11 cellular contexts compared by ENCODE assay signal in genomic region chr22:41672780-41673509, GRCh38. TPM values are rescaled to one million over a fixed set of nuclear protein-coding genes. Genes with fewer than 3 reads are reported as not detected.
DNase-seq lines count a peak whose midpoint lies in the region; TF ChIP-seq lines count a peak whose summit lies in the region.
"Had no signal": no experiment of that assay in that cellular context is flagged by ENCODE, and none has a peak within 500 bp of the region (broad histone marks: within the 10 kb centered on the region; RNA-seq: fewer than 3 reads in every experiment).

No MANE protein-coding gene starts in this region.

- no peak overlapping the region for H3K4me3 ChIP-seq in brain microvascular endothelial cell (ENCODE audit: low read depth, low read length)
- H3K4me3 ChIP-seq in liver (ENCODE audit: low read depth in 1 of 3, low read length in 3 of 3) = no peak overlapping the region
- no peak overlapping the region for H3K4me3 ChIP-seq in BE2C (ENCODE audit: low read depth, low read length)

- H3K36me3 ChIP-seq in brain microvascular endothelial cell (replicated peaks) (peaks cover 12% of the 10 kb centered on the region), liver (ENCODE audit: control insufficient read depth in 4 of 4, insufficient read depth in 3 of 4, low read depth in 1 of 4, low read length in 3 of 4) (peaks cover 0 to 28% (median 14%) of the 10 kb centered on the region in 4 donors), BE2C (peaks cover 56% of the 10 kb centered on the region)

- no peaks in the 10 kb centered on the region for H3K9me3 ChIP-seq in liver (ENCODE audit: control insufficient read depth in 4 of 4, low read length in 3 of 4)
- H3K9me3 ChIP-seq in BE2C = no peaks in the 10 kb centered on the region

- H3K27me3 ChIP-seq in brain microvascular endothelial cell (replicated peaks) (no peaks in the 10 kb centered on the region), liver (ENCODE audit: control insufficient read depth in 4 of 4, insufficient read depth in 4 of 4, low read length in 3 of 4) (no peaks in the 10 kb centered on the region), BE2C (no peaks in the 10 kb centered on the region)

- peak; percentile 10 to 57 for TF ChIP-seq RAD21 in liver (IDR thresholded peaks at IDR 0.05)

- CTCF ChIA-PET in HEK293T (lab: Yijun Ruan, JAX) = interaction anchor here (0.6 to 0.9 kb wide), 3 partner anchors 11 to 15 kb away, joined by 3 to 5 read pairs (median 4); no protein-coding TSS in a partner anchor

- POLR2A ChIA-PET in HEK293T (lab: Yijun Ruan, JAX) = interaction anchor here (0.7 to 0.8 kb wide), 2 partner anchors 16 to 127 kb away, joined by 3 read pairs; partner anchors contain the start of genes CCDC134 and SNU13

- peak; percentile 39 for DNase-seq in HEK293T (ENCODE audit: extremely low spot score)
- DNase-seq in brain microvascular endothelial cell = no peak
- DNase-seq in stimulated activated CD4-positive, alpha-beta T cell treated with anti-CD3 and anti-CD28 coated beads, Interleukin-2, amount 100 ng/mL, for 48 hours = no peak
- no peak for DNase-seq in nucleus accumbens (lab: John Stamatoyannopoulos, UW)
- DNase-seq in BE2C = no peak
- DNase-seq in activated CD4-positive, alpha-beta T cell treated with anti-CD3 and anti-CD28 coated beads, Interleukin-2, amount 50 U/mL, for 1 hour = no peak
- DNase-seq: activated naive CD8-positive, alpha-beta T cell treated with anti-CD3 and anti-CD28 coated beads, Interleukin-2, amount 10 ng/mL, durations not matched to agents 7 days and 5 days; stimulated activated CD4-positive, alpha-beta T cell treated with anti-CD3 and anti-CD28 coated beads, Interleukin-4, amount 100 ng/mL, for 4 hours had no signal

- TF ChIP-seq CTCF in C4-2B (conservative IDR thresholded peaks at IDR 0.05) (peak; percentile 66), brain microvascular endothelial cell (IDR thresholded peaks at IDR 0.05; ENCODE audit: low read depth, low read length, missing control alignments) (peak; percentile 59), liver (IDR thresholded peaks at IDR 0.05; ENCODE audit: low read depth, low read length, missing input control) (peak; percentile 45), BE2C (IDR thresholded peaks at IDR 0.05; ENCODE audit: low read depth, low read length) (no peak)

- peak overlapping the region; percentile 26 for H3K27ac ChIP-seq in C4-2B
- no peak overlapping the region for H3K27ac ChIP-seq in brain microvascular endothelial cell
- no peak overlapping the region for H3K27ac ChIP-seq in liver (ENCODE audit: low read depth in 1 of 2, low read length in 2 of 2)

- peaks cover 0 to 2% (median 0%) of the 10 kb centered on the region in 4 donors for H3K4me1 ChIP-seq in liver (ENCODE audit: control insufficient read depth in 4 of 4, insufficient read depth in 4 of 4, low read length in 3 of 4)
- no peaks in the 10 kb centered on the region; the same call in 1 of the 2 replicates for H3K4me1 ChIP-seq in BE2C

- WGBS in liver = 58% methylated on average over 6 of the region's 6 CpGs

- in situ Hi-C loops in brain microvascular endothelial cell (cut with HindIII; ENCODE audit: low pct_ligation_motif_present, low sequenced_read_pairs) = no loop called here

- H3K9ac ChIP-seq in liver (ENCODE audit: low read depth in 1 of 2, low read length in 2 of 2) = no peak overlapping the region

TF ChIP-seq in HEK293T, 16 proteins besides CTCF, POLR2A, EP300 and RAD21:
- TF ChIP-seq BHLHE40 (IDR thresholded peaks at IDR 0.05; ENCODE audit: borderline replicate concordance) (no peak), FOXK2 (IDR thresholded peaks at IDR 0.05) (no peak), PKNOX1 (IDR thresholded peaks at IDR 0.05) (no peak), ZNF384 (IDR thresholded peaks at IDR 0.05) (no peak), TARDBP (IDR thresholded peaks at IDR 0.05) (no peak)
TF ChIP-seq in HEK293T: peak in this region for 0.

TF ChIP-seq in liver, 16 proteins besides CTCF, POLR2A, EP300 and RAD21:
- TF ChIP-seq NR2F2 (IDR thresholded peaks at IDR 0.05) = no peak
- TF ChIP-seq YY1 (IDR thresholded peaks at IDR 0.05) = peak; percentile 55
- TF ChIP-seq EGR1 (IDR thresholded peaks at IDR 0.05; ENCODE audit: low read depth in 2 of 2) = no peak
- TF ChIP-seq FOXA2 (IDR thresholded peaks at IDR 0.05) = peak; percentile 57
- TF ChIP-seq HNF4A (conservative IDR thresholded peaks at IDR 0.05) = peak in 1 of 2 donors; percentile 10
- no peak for TF ChIP-seq ZBTB33 (IDR thresholded peaks at IDR 0.05)
- no peak for TF ChIP-seq HNF4G (IDR thresholded peaks at IDR 0.05)
- no peak for TF ChIP-seq TAF1 (conservative IDR thresholded peaks at IDR 0.05)
- TF ChIP-seq SP1 (IDR thresholded peaks at IDR 0.05) = peak; percentile 53
- TF ChIP-seq JUND (IDR thresholded peaks at IDR 0.05) = no peak
- TF ChIP-seq RXRA (IDR thresholded peaks at IDR 0.05) = peak in 1 of 2 donors; percentile 25
- TF ChIP-seq REST (IDR thresholded peaks at IDR 0.05) = no peak
- TF ChIP-seq ATF3 (IDR thresholded peaks at IDR 0.05) = no peak
- no peak for TF ChIP-seq MAX (IDR thresholded peaks at IDR 0.05)
- TF ChIP-seq GABPA (IDR thresholded peaks at IDR 0.05 in 1 of 2, conservative IDR thresholded peaks at IDR 0.05 in 1 of 2) = no peak
- peak; percentile 45 for TF ChIP-seq FOXA1 (IDR thresholded peaks at IDR 0.05)

RNA-seq across cellular contexts. Expression of gene SNU13, which starts 15.7 kb away (rescaled TPM):
- total RNA-seq in liver = 10 to 100 TPM; 22.3 to 35.3 TPM
- 100 to 1,000 TPM in 1 of 2 donors, 10 to 100 TPM in 1; 52.6 to 104 TPM for polyA plus RNA-seq in liver
- polyA plus RNA-seq in BE2C (2012; ENCODE audit: insufficient read depth, insufficient read length, low read depth) = 634 TPM

RNA-seq across cellular contexts. Expression of gene MEI1, which starts 26.4 kb away (rescaled TPM):
- 1 to 10 TPM in 1 of 2 donors, under 1 TPM in 1; 0.33 to 1.0 TPM for total RNA-seq in liver
- 1 to 10 TPM in 1 of 2 donors, under 1 TPM in 1; 0.43 to 1.3 TPM for polyA plus RNA-seq in liver
- polyA plus RNA-seq in BE2C (2012; ENCODE audit: insufficient read depth, insufficient read length, low read depth) = not detected
- total RNA-seq: LHCN-M2 had no signal

RNA-seq across cellular contexts. Expression of gene XRCC6, which starts 51.9 kb away (rescaled TPM):
- 100 to 1,000 TPM; 104 to 148 TPM for total RNA-seq in liver
- 10 to 100 TPM; 81.8 to 87.9 TPM for polyA plus RNA-seq in liver
- 422 TPM for polyA plus RNA-seq in BE2C (2012; ENCODE audit: insufficient read depth, insufficient read length, low read depth)

RNA-seq across cellular contexts. Expression of gene DESI1, which starts 52.1 kb away (rescaled TPM):
- 10 to 100 TPM; 16.4 to 46.9 TPM for total RNA-seq in liver
- polyA plus RNA-seq in liver = 100 to 1,000 TPM in 1 of 2 donors, 10 to 100 TPM in 1; 34.3 to 102 TPM
- 17.2 TPM for polyA plus RNA-seq in BE2C (2012; ENCODE audit: insufficient read depth, insufficient read length, low read depth)
